Comparison of ENCODE assay signal across 9 cellular contexts in the genomic region with DNA sequence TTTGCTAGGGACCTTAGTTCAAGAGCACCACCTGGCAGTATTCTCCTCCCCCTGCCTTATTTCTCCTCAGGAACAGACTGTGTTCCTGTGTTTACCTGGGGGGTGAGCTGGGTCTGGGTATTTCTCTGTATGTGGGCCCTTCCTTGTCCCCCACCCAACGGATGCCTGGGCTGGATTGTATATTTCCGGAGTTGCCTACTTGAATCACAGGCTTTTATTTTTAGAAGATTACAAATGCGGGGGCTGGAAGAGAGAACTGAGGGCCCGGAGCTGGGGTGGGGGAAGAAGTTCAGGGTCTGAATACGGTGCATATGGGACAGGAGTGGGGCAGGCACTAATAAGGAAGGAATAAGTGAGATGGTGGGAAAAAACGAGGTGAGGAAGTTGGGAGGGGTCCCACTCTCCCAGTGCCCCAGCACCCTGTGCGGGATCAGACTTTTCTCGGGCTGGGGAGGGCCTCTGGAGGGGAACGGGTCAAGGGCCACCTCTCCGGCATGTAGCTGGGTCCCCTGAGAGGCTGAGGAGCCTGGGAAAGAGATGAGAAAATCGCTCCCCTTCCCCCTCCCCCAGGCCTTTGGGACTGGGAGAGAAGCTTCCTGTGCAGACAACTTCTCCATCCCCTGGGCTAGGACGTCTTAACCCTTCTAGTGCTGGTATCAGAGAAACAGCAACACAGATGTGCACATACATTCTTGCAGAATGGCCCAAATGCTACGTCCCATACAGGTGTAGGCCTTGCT. TPM values are rescaled to one million over a fixed set of nuclear protein-coding genes. Genes with fewer than 3 reads are reported as not detected.
A peak's percentile ranks its signal among the peaks of the same experiment; 100 is the strongest.
DNase-seq lines count a peak whose midpoint lies in the region; ATAC-seq and TF ChIP-seq lines count a peak whose summit lies in the region.
"Had no signal": no experiment of that assay in that cellular context is flagged by ENCODE, and none has a peak within 500 bp of the region (broad histone marks: within the 10 kb centered on the region; RNA-seq: fewer than 3 reads in every experiment).

No MANE protein-coding gene starts in this region.

- DNase-seq in chondrocyte (ENCODE audit: low spot score) (no peak), left kidney (ENCODE audit: low read depth, low spot score) (peak; percentile 57), suprapubic skin (ENCODE audit: low spot score in 2 of 2) (no peak), cerebellar cortex (ENCODE audit: low spot score) (no peak)
- DNase-seq in T-helper 2 cell treated with Interferon-gamma antibody and Interleukin-4, amounts not matched to agents 5 μg/mL and 100 μg/mL, for 36 hours (ENCODE audit: low spot score) = no peak
- no peak for DNase-seq in effector memory CD8-positive, alpha-beta T cell
- DNase-seq: NCI-H187 treated with DMSO at 0.1 percent for 48 hours, SHP77 had no signal

- H3K4me1 Mint-ChIP-seq in chondrocyte (ENCODE audit: low read depth) = peaks cover 85% of the 10 kb centered on the region
- H3K4me1 Mint-ChIP-seq in T-helper 2 cell treated with Interferon-gamma antibody and Interleukin-4, amounts not matched to agents 5 μg/mL and 100 μg/mL, for 36 hours (ENCODE audit: low read depth) = peaks cover 6% of the 10 kb centered on the region
- H3K4me1 Mint-ChIP-seq in effector memory CD8-positive, alpha-beta T cell (ENCODE audit: low read depth in 2 of 2) = peaks cover 0 to 2% of the 10 kb centered on the region in 2 donors

- no peaks in the 10 kb centered on the region for H3K27me3 Mint-ChIP-seq in chondrocyte (ENCODE audit: low read depth)
- peaks cover 14% of the 10 kb centered on the region for H3K27me3 Mint-ChIP-seq in T-helper 2 cell treated with Interferon-gamma antibody and Interleukin-4, amounts not matched to agents 5 μg/mL and 100 μg/mL, for 36 hours (ENCODE audit: low read depth)
- H3K27me3 Mint-ChIP-seq in effector memory CD8-positive, alpha-beta T cell = peaks cover 26 to 88% of the 10 kb centered on the region in 2 donors

- peak overlapping the region; percentile 68 for H3K4me3 Mint-ChIP-seq in chondrocyte (ENCODE audit: unreplicated experiment)
- no peak overlapping the region for H3K4me3 Mint-ChIP-seq in T-helper 2 cell treated with Interferon-gamma antibody and Interleukin-4, amounts not matched to agents 5 μg/mL and 100 μg/mL, for 36 hours
- no peak overlapping the region for H3K4me3 Mint-ChIP-seq in effector memory CD8-positive, alpha-beta T cell

- no peak for TF ChIP-seq CTCF in chondrocyte (IDR thresholded peaks at IDR 0.05)
- no peak for TF ChIP-seq CTCF in suprapubic skin (IDR thresholded peaks at IDR 0.05)

- H3K9ac ChIP-seq in HUES48 (ENCODE audit: low read depth, low read length) = no peak overlapping the region

- 35% methylated on average over 13 of the region's 13 CpGs for WGBS in suprapubic skin

- no peak for TF ChIP-seq EP300 in suprapubic skin (IDR thresholded peaks at IDR 0.05)

- peak overlapping the region; percentile 100 for H3K27ac Mint-ChIP-seq in chondrocyte (ENCODE audit: unreplicated experiment)
- no peak overlapping the region for H3K27ac Mint-ChIP-seq in T-helper 2 cell treated with Interferon-gamma antibody and Interleukin-4, amounts not matched to agents 5 μg/mL and 100 μg/mL, for 36 hours
- H3K27ac Mint-ChIP-seq in effector memory CD8-positive, alpha-beta T cell = no peak overlapping the region

- H3K36me3 ChIP-seq in HUES48 (ENCODE audit: control insufficient read depth, insufficient read depth, low read length) = no peaks in the 10 kb centered on the region
- no peaks in the 10 kb centered on the region for H3K36me3 ChIP-seq in suprapubic skin

- H3K27me3 ChIP-seq in HUES48 (ENCODE audit: control insufficient read depth, insufficient read depth, low read length) (no peaks in the 10 kb centered on the region), suprapubic skin (peaks cover 8% of the 10 kb centered on the region)

- peaks cover 5% of the 10 kb centered on the region for H3K9me3 Mint-ChIP-seq in chondrocyte (ENCODE audit: low read depth)
- H3K9me3 Mint-ChIP-seq in T-helper 2 cell treated with Interferon-gamma antibody and Interleukin-4, amounts not matched to agents 5 μg/mL and 100 μg/mL, for 36 hours = no peaks in the 10 kb centered on the region
- H3K9me3 Mint-ChIP-seq in effector memory CD8-positive, alpha-beta T cell = no peaks in the 10 kb centered on the region

- no peak for ATAC-seq in effector memory CD8-positive, alpha-beta T cell (replicated peaks)

- H3K27ac ChIP-seq in HUES48 (ENCODE audit: low read depth, low read length) (peak overlapping the region; percentile 56), suprapubic skin (peak overlapping the region; percentile 41)

- no peak overlapping the region for H3K4me3 ChIP-seq in HUES48 (ENCODE audit: low read depth, low read length)
- H3K4me3 ChIP-seq in suprapubic skin = no peak overlapping the region

- TF ChIP-seq POLR2A in suprapubic skin (IDR thresholded peaks at IDR 0.05) = no peak

- H3K9me3 ChIP-seq in HUES48 (ENCODE audit: control insufficient read depth, insufficient read depth, low read length) (no peaks in the 10 kb centered on the region), suprapubic skin (no peaks in the 10 kb centered on the region)

- peaks cover 48% of the 10 kb centered on the region for H3K4me1 ChIP-seq in HUES48 (ENCODE audit: control insufficient read depth, insufficient read depth, low read length)
- H3K4me1 ChIP-seq in suprapubic skin = peaks cover 23% of the 10 kb centered on the region

- H3K36me3 Mint-ChIP-seq in chondrocyte (ENCODE audit: low read depth) = no peaks in the 10 kb centered on the region
- H3K36me3 Mint-ChIP-seq in T-helper 2 cell treated with Interferon-gamma antibody and Interleukin-4, amounts not matched to agents 5 μg/mL and 100 μg/mL, for 36 hours (ENCODE audit: low read depth) = no peaks in the 10 kb centered on the region
- peaks cover 3% of the 10 kb centered on the region for H3K36me3 Mint-ChIP-seq in effector memory CD8-positive, alpha-beta T cell (ENCODE audit: insufficient read depth)

RNA-seq across cellular contexts. Expression of a gene that starts 42.1 kb away (rescaled TPM):
- total RNA-seq in chondrocyte (10.9 to 85.4 TPM (median 82.9 TPM) in 3 replicates), suprapubic skin (100 to 1,000 TPM in 1 of 4 donors, 10 to 100 TPM in 3; 76.2 to 122 (median 89.5) TPM)
